Comparison of ENCODE assay signal across 8 cellular contexts in the genomic region with DNA sequence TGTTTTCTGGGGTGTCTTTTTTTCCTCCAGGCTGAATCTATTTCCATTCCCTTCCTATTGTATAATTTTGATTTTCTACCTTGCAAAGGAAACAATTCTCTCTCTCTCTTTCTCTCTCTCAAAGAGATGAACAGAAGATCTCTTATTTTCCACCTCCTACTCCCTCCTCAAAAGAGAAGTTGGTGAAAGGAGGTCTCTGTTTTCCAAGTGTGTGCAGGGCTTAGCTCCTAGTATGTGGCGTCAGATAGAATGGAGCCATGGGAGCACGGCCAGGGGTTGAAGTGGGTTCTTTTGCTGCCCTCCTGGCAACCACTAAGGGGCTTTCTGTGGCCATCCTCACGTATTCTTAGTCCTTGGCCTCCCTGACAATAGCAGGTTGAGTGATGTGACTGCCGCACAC. TPM values are rescaled to one million over a fixed set of nuclear protein-coding genes. Genes with fewer than 3 reads are reported as not detected.
DNase-seq lines count a peak whose midpoint lies in the region; ATAC-seq lines count a peak whose summit lies in the region.

No MANE protein-coding gene starts in this region.

- peaks cover 2% of the 10 kb centered on the region for H3K9me3 Mint-ChIP-seq in activated T-helper 2 cell treated with anti-CD3 and anti-CD28 coated beads, Interferon-gamma antibody, Interleukin-2, Interleukin-4, amounts not matched to agents 10 μg/mL and 5 μg/mL and 100 μg/mL, durations not matched to agents 14 hours and 24 hours and 36 hours
- no peaks in the 10 kb centered on the region for H3K9me3 Mint-ChIP-seq in stimulated activated naive CD8-positive, alpha-beta T cell treated with anti-CD3 and anti-CD28 coated beads, Interleukin-15, amount 100 ng/mL, for 72 hours

- H3K9ac ChIP-seq in iPS-15b (ENCODE audit: low read depth, low read length), result no peak overlapping the region

- H3K4me1 ChIP-seq in iPS-15b (ENCODE audit: control insufficient read depth, insufficient read depth, low read length), result peaks cover 10% of the 10 kb centered on the region

- no peaks in the 10 kb centered on the region for H3K36me3 ChIP-seq in iPS-15b (ENCODE audit: control insufficient read depth, insufficient read depth, low read length)

- H3K4me3 ChIP-seq in iPS-15b (ENCODE audit: low read depth, low read length), result peak overlapping the region; percentile 14

- peaks cover 44% of the 10 kb centered on the region for H3K4me1 Mint-ChIP-seq in activated T-helper 2 cell treated with anti-CD3 and anti-CD28 coated beads, Interferon-gamma antibody, Interleukin-2, Interleukin-4, amounts not matched to agents 10 μg/mL and 5 μg/mL and 100 μg/mL, durations not matched to agents 14 hours and 24 hours and 36 hours (ENCODE audit: low read depth)
- peaks cover 51% of the 10 kb centered on the region for H3K4me1 Mint-ChIP-seq in stimulated activated naive CD8-positive, alpha-beta T cell treated with anti-CD3 and anti-CD28 coated beads, Interleukin-15, amount 100 ng/mL, for 72 hours

- H3K27ac Mint-ChIP-seq in activated T-helper 2 cell treated with anti-CD3 and anti-CD28 coated beads, Interferon-gamma antibody, Interleukin-2, Interleukin-4, amounts not matched to agents 10 μg/mL and 5 μg/mL and 100 μg/mL, durations not matched to agents 14 hours and 24 hours and 36 hours, result peak overlapping the region; percentile 71
- no peak overlapping the region for H3K27ac Mint-ChIP-seq in stimulated activated naive CD8-positive, alpha-beta T cell treated with anti-CD3 and anti-CD28 coated beads, Interleukin-15, amount 100 ng/mL, for 72 hours

- H3K27me3 ChIP-seq in iPS-15b (ENCODE audit: control insufficient read depth, insufficient read depth, low read length), result no peaks in the 10 kb centered on the region

- no peaks in the 10 kb centered on the region for H3K9me3 ChIP-seq in iPS-15b (ENCODE audit: control insufficient read depth, insufficient read depth, low read length)

- DNase-seq in activated T-helper 2 cell treated with anti-CD3 and anti-CD28 coated beads, Interferon-gamma antibody, Interleukin-2, Interleukin-4, amounts not matched to agents 10 μg/mL and 5 μg/mL and 100 μg/mL, durations not matched to agents 14 hours and 24 hours and 36 hours (ENCODE audit: low spot score), result no peak
- no peak for DNase-seq in stimulated activated naive CD8-positive, alpha-beta T cell treated with anti-CD3 and anti-CD28 coated beads, Interleukin-15, amount 100 ng/mL, for 72 hours
- DNase-seq in pons (ENCODE audit: low spot score) (no peak), 8988T (no peak), kidney glomerular epithelial cell (lab: John Stamatoyannopoulos, UW) (no peak)

- intact Hi-C loops in activated T-helper 2 cell treated with anti-CD3 and anti-CD28 coated beads, Interferon-gamma antibody, Interleukin-2, Interleukin-4, amounts not matched to agents 10 μg/mL and 5 μg/mL and 100 μg/mL, durations not matched to agents 14 hours and 24 hours and 36 hours (cut with micrococcal nuclease), result loop anchor here (2.0 to 10.0 kb wide), 2 partner anchors 60 to 700 kb away; a partner anchor contains a TSS

- H3K4me3 Mint-ChIP-seq in activated T-helper 2 cell treated with anti-CD3 and anti-CD28 coated beads, Interferon-gamma antibody, Interleukin-2, Interleukin-4, amounts not matched to agents 10 μg/mL and 5 μg/mL and 100 μg/mL, durations not matched to agents 14 hours and 24 hours and 36 hours (ENCODE audit: low read depth), result peak overlapping the region; percentile 92
- peak overlapping the region; percentile 82 to 100 for H3K4me3 Mint-ChIP-seq in stimulated activated naive CD8-positive, alpha-beta T cell treated with anti-CD3 and anti-CD28 coated beads, Interleukin-15, amount 100 ng/mL, for 72 hours

- ATAC-seq in HG02759 (IDR thresholded peaks at IDR 0.05; ENCODE audit: unreplicated experiment) (peak; percentile 4), GM18907 (IDR thresholded peaks at IDR 0.05; ENCODE audit: unreplicated experiment) (no peak)
- ATAC-seq in stimulated activated naive CD8-positive, alpha-beta T cell treated with anti-CD3 and anti-CD28 coated beads, Interleukin-15, amount 100 ng/mL, for 72 hours, result peak; percentile 10

- H3K27me3 Mint-ChIP-seq in activated T-helper 2 cell treated with anti-CD3 and anti-CD28 coated beads, Interferon-gamma antibody, Interleukin-2, Interleukin-4, amounts not matched to agents 10 μg/mL and 5 μg/mL and 100 μg/mL, durations not matched to agents 14 hours and 24 hours and 36 hours (ENCODE audit: low read depth), result no peaks in the 10 kb centered on the region
- no peaks in the 10 kb centered on the region for H3K27me3 Mint-ChIP-seq in stimulated activated naive CD8-positive, alpha-beta T cell treated with anti-CD3 and anti-CD28 coated beads, Interleukin-15, amount 100 ng/mL, for 72 hours

- H3K36me3 Mint-ChIP-seq in activated T-helper 2 cell treated with anti-CD3 and anti-CD28 coated beads, Interferon-gamma antibody, Interleukin-2, Interleukin-4, amounts not matched to agents 10 μg/mL and 5 μg/mL and 100 μg/mL, durations not matched to agents 14 hours and 24 hours and 36 hours (ENCODE audit: low read depth), result peaks cover 5% of the 10 kb centered on the region

RNA-seq across cellular contexts. Expression of a gene that starts 0.5 kb away (rescaled TPM):
- 6.7 and 7.8 TPM in 2 replicates for total RNA-seq in activated T-helper 2 cell treated with anti-CD3 and anti-CD28 coated beads, Interferon-gamma antibody, Interleukin-2, Interleukin-4, amounts not matched to agents 10 μg/mL and 5 μg/mL and 100 μg/mL, durations not matched to agents 14 hours and 24 hours and 36 hours

RNA-seq across cellular contexts. Expression of a gene that starts 28.8 kb away (rescaled TPM):
- total RNA-seq in activated T-helper 2 cell treated with anti-CD3 and anti-CD28 coated beads, Interferon-gamma antibody, Interleukin-2, Interleukin-4, amounts not matched to agents 10 μg/mL and 5 μg/mL and 100 μg/mL, durations not matched to agents 14 hours and 24 hours and 36 hours, result 0.87 and 1.8 TPM in 2 replicates

RNA-seq across cellular contexts. Expression of a gene that starts 44.6 kb away (rescaled TPM):
- not detected in 2 replicates for total RNA-seq in activated T-helper 2 cell treated with anti-CD3 and anti-CD28 coated beads, Interferon-gamma antibody, Interleukin-2, Interleukin-4, amounts not matched to agents 10 μg/mL and 5 μg/mL and 100 μg/mL, durations not matched to agents 14 hours and 24 hours and 36 hours

RNA-seq across cellular contexts. Expression of a gene that starts 59.6 kb away (rescaled TPM):
- total RNA-seq in activated T-helper 2 cell treated with anti-CD3 and anti-CD28 coated beads, Interferon-gamma antibody, Interleukin-2, Interleukin-4, amounts not matched to agents 10 μg/mL and 5 μg/mL and 100 μg/mL, durations not matched to agents 14 hours and 24 hours and 36 hours, result 12.4 and 14.1 TPM in 2 replicates
